1 cellular context compared by ENCODE assay signal in genomic region chr12:64293654-64294364, GRCh38.
TF ChIP-seq lines count a peak whose summit lies in the region.

No MANE protein-coding gene starts in this region.

TF ChIP-seq in H1, 55 proteins besides CTCF, POLR2A, EP300 and RAD21 (continued from another document):
- TF ChIP-seq MAX (IDR thresholded peaks at IDR 0.05): no peak
- TF ChIP-seq BACH1 (IDR thresholded peaks at IDR 0.05; ENCODE audit: low read length): no peak
- TF ChIP-seq TEAD4 (IDR thresholded peaks at IDR 0.05; ENCODE audit: low read depth, low read length): no peak
- no peak for TF ChIP-seq RNF2 (IDR thresholded peaks at IDR 0.05; ENCODE audit: borderline replicate concordance, low read depth, low read length, missing control alignments, poor library complexity, severe bottlenecking)
